ENCODE assay signal across 8 cellular contexts in genomic region chrX:150574824-150575409, GRCh38. TPM values are rescaled to one million over a fixed set of nuclear protein-coding genes. Genes with fewer than 3 reads are reported as not detected.
DNase-seq lines count a peak whose midpoint lies in the region; ATAC-seq and TF ChIP-seq lines count a peak whose summit lies in the region.

No MANE protein-coding gene starts in this region.

- TF ChIP-seq EP300 in transverse colon (IDR thresholded peaks at IDR 0.05; ENCODE audit: low read depth), result no peak

- H3K4me3 Mint-ChIP-seq in MCF 10A (ENCODE audit: unreplicated experiment), result peak overlapping the region; percentile 64
- peak overlapping the region; percentile 62 for H3K4me3 Mint-ChIP-seq in activated naive CD4-positive, alpha-beta T cell treated with anti-CD3 and anti-CD28 coated beads for 36 hours

- no peaks in the 10 kb centered on the region for H3K27me3 Mint-ChIP-seq in MCF 10A (ENCODE audit: insufficient read depth, unreplicated experiment)
- no peaks in the 10 kb centered on the region for H3K27me3 Mint-ChIP-seq in activated naive CD4-positive, alpha-beta T cell treated with anti-CD3 and anti-CD28 coated beads for 36 hours (ENCODE audit: low read depth)

- H3K36me3 Mint-ChIP-seq in MCF 10A (ENCODE audit: insufficient read depth, unreplicated experiment), result no peaks in the 10 kb centered on the region
- no peaks in the 10 kb centered on the region for H3K36me3 Mint-ChIP-seq in activated naive CD4-positive, alpha-beta T cell treated with anti-CD3 and anti-CD28 coated beads for 36 hours (ENCODE audit: low read depth)

- no TSS peak for BruUV-seq in MCF 10A (replicated peaks; lab: Mats Ljungman, UMichigan)

- H3K4me1 Mint-ChIP-seq in MCF 10A (ENCODE audit: insufficient read depth, unreplicated experiment), result peaks cover 33% of the 10 kb centered on the region
- peaks cover 75% of the 10 kb centered on the region for H3K4me1 Mint-ChIP-seq in activated naive CD4-positive, alpha-beta T cell treated with anti-CD3 and anti-CD28 coated beads for 36 hours (ENCODE audit: low read depth)

- DNase-seq in MCF 10A (ENCODE audit: unreplicated experiment) (no peak), breast epithelium (ENCODE audit: low spot score in 2 of 2) (no peak), transverse colon (no peak), Ammon's horn (ENCODE audit: low spot score) (no peak), KBM-7 (no peak)
- DNase-seq in activated naive CD4-positive, alpha-beta T cell treated with anti-CD3 and anti-CD28 coated beads for 36 hours, result peak; percentile 54

- no peak for TF ChIP-seq CTCF in MCF 10A (IDR thresholded peaks at IDR 0.05; ENCODE audit: unreplicated experiment)
- TF ChIP-seq CTCF in breast epithelium (IDR thresholded peaks at IDR 0.05), result no peak
- no peak for TF ChIP-seq CTCF in transverse colon (IDR thresholded peaks at IDR 0.05)

- H3K4me1 ChIP-seq in breast epithelium, result no peaks in the 10 kb centered on the region
- peaks cover 6 to 70% (median 35%) of the 10 kb centered on the region in 4 donors for H3K4me1 ChIP-seq in transverse colon

- in situ Hi-C loops in transverse colon (cut with MboI; ENCODE audit: low pct_ligation_motif_present in 1 of 4, low pct_unique_long_range_greater_than_20kb in 1 of 4, low sequenced_read_pairs in 3 of 4) (no loop called here), KBM-7 (cut with MboI; ENCODE audit: low pct_unique_long_range_greater_than_20kb, low sequenced_read_pairs) (no loop called here)

- no peaks in the 10 kb centered on the region for H3K36me3 ChIP-seq in breast epithelium
- H3K36me3 ChIP-seq in transverse colon, result no peaks in the 10 kb centered on the region

- H3K9me3 Mint-ChIP-seq in MCF 10A (ENCODE audit: unreplicated experiment), result no peaks in the 10 kb centered on the region
- H3K9me3 Mint-ChIP-seq in activated naive CD4-positive, alpha-beta T cell treated with anti-CD3 and anti-CD28 coated beads for 36 hours, result no peaks in the 10 kb centered on the region

- WGBS in transverse colon (ENCODE audit: low coverage in 1 of 2), 2 donors, result 36% methylated on average over 9 of the region's 9 CpGs; no CpG with 5 or more reads in 1 of the 2 donors

- CTCF ChIA-PET in MCF 10A (lab: Yijun Ruan, JAX), result no interaction called here
- CTCF ChIA-PET in activated naive CD4-positive, alpha-beta T cell treated with anti-CD3 and anti-CD28 coated beads for 36 hours (lab: Charles Lee), result interaction anchor here (1.2 kb wide), 1 partner anchor 213 kb away, joined by 3 read pairs; no protein-coding TSS in a partner anchor

- H3K4me3 ChIP-seq in breast epithelium (no peak overlapping the region), transverse colon (no peak overlapping the region)

- POLR2A ChIA-PET in MCF 10A (lab: Yijun Ruan, JAX), result interaction anchor here (0.6 to 1.8 kb wide), 5 partner anchors 11 to 213 kb away, joined by 3 to 7 read pairs (median 4); no protein-coding TSS in a partner anchor

- H3K9me3 ChIP-seq in breast epithelium (no peaks in the 10 kb centered on the region), transverse colon (no peaks in the 10 kb centered on the region)

- H3K27ac ChIP-seq in breast epithelium, result no peak overlapping the region
- H3K27ac ChIP-seq in transverse colon, result peak overlapping the region; percentile 92 to 97 (median 93)

- H3K27ac Mint-ChIP-seq in MCF 10A (ENCODE audit: low read depth, unreplicated experiment), result peak overlapping the region; percentile 94
- peak overlapping the region; percentile 97 for H3K27ac Mint-ChIP-seq in activated naive CD4-positive, alpha-beta T cell treated with anti-CD3 and anti-CD28 coated beads for 36 hours

- intact Hi-C loops in MCF 10A (cut with micrococcal nuclease) (no loop called here), breast epithelium (cut with DNase I; ENCODE audit: low total_unique reads) (no loop called here), transverse colon (cut with DNase I; ENCODE audit: low total_unique reads) (no loop called here)
- intact Hi-C loops in activated naive CD4-positive, alpha-beta T cell treated with anti-CD3 and anti-CD28 coated beads for 36 hours (cut with micrococcal nuclease), result loop anchor here (1.0 to 5.0 kb wide), 7 partner anchors 61 to 822 kb away; partner anchors contain the start of gene VMA21

- ATAC-seq in HG03045 (IDR thresholded peaks at IDR 0.05; ENCODE audit: unreplicated experiment) (peak; percentile 43), HG03457 (IDR thresholded peaks at IDR 0.05; ENCODE audit: unreplicated experiment) (no peak)

- no peak for TF ChIP-seq POLR2A in breast epithelium (IDR thresholded peaks at IDR 0.05)
- no peak for TF ChIP-seq POLR2A in transverse colon (IDR thresholded peaks at IDR 0.05)

- H3K27me3 ChIP-seq in breast epithelium, result peaks cover 0 to 4% of the 10 kb centered on the region in 2 donors
- H3K27me3 ChIP-seq in transverse colon, result no peaks in the 10 kb centered on the region

RNA-seq across cellular contexts. Expression of gene MTM1, which starts 6.5 kb away (rescaled TPM):
- 11.6 and 11.9 TPM in 2 replicates for total RNA-seq in MCF 10A (2022)
- 10 to 100 TPM; 14.7 to 17.3 (median 14.7) TPM for total RNA-seq in breast epithelium
- total RNA-seq in activated naive CD4-positive, alpha-beta T cell treated with anti-CD3 and anti-CD28 coated beads for 36 hours, result 10 to 100 TPM; 17.8 to 19.2 TPM
- total RNA-seq in transverse colon, result 10 to 100 TPM; 12.7 to 73.2 (median 44.7) TPM

Comparison
In these comparisons a context has a peak if more than half of its experiments do, and no peak if none do; other contexts are left out.
1. H3K27ac ChIP-seq: peak in transverse colon (4 of 4); none in breast epithelium (0 of 2).